Comparison of ENCODE assay signal across 8 cellular contexts in the genomic region with DNA sequence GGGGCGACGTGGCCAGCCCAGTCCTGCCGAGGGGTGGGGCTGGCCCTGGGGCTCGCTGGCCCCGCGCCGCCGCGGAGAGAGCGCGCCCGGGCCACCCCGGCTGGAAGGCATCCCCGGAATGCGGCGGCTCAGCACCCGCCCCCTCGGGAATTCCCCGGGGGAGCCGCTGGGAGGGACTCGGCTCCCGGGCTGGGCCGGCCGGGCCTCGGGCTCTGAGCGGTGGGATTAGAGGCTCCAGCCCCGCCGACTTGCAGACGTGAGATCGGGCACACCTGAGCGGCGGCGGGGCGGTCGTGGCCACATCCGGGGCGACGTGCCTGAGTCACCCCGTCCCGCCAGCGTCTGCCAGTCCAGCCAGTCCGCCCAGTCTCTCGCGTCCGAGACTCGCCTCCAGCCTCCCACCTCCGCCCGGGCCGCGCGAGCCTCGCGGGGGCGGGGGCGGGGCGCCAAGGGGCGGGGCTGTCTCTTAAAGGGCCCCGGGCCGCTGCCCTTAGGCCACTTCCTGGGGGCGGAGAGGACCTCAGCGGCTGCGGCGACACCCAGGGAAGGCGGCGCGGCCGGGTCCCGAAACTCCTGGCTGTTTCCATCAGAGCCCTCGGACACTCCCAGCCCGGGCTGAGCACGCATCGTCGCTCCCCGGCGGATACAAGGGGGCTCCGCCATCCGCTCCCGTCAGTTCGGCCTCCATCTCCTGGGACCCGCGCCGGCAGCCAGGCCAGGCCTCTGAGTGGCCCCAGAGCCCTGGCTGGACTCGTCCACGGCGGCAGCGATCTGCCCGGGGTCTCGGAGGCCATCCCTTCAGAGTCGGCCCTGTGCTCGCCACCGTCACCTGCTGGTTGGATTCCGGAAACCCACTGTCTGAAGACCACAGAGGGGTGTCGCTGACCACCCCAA. TPM values are rescaled to one million over a fixed set of nuclear protein-coding genes. Genes with fewer than 3 reads are reported as not detected.
DNase-seq lines count a peak whose midpoint lies in the region; ATAC-seq and TF ChIP-seq lines count a peak whose summit lies in the region.

Gene KCTD11 (plus strand): TSS at position 498 of the 894 bp plus-strand sequence.

- TF ChIP-seq CTCF in 22Rv1 (IDR thresholded peaks at IDR 0.05): peak; percentile 61

- 1% methylated on average over 76 to 93 of the region's 93 CpGs for WGBS in esophagus, 2 donors

- H3K36me3 ChIP-seq in NT2/D1 (ENCODE audit: insufficient read depth, insufficient read length, low read length) (no peaks in the 10 kb centered on the region), esophagus (ENCODE audit: control insufficient read depth in 2 of 2, insufficient read depth in 2 of 2, low read length in 1 of 2) (peaks cover 0 to 8% of the 10 kb centered on the region in 2 donors), mucosa of stomach (ENCODE audit: control insufficient read depth, insufficient read depth, low read length) (no peaks in the 10 kb centered on the region)

- peak; percentile 55 for ATAC-seq in HG03064 (IDR thresholded peaks at IDR 0.05; ENCODE audit: low read depth, unreplicated experiment)
- ATAC-seq in stimulated activated effector memory CD8-positive, alpha-beta T cell treated with anti-CD3 and anti-CD28 coated beads, Interleukin-12 subunit alpha, Interleukin-12 subunit beta, amount 100 ng/mL, for 72 hours: peak; percentile 75

- no peak for DNase-seq in NT2/D1 (ENCODE audit: low read depth, low spot score)
- DNase-seq in activated T-cell treated with anti-CD3 and anti-CD28 coated beads, Interleukin-2, amount 50 U/mL, for 24 hours: peak; percentile 85
- DNase-seq in stimulated activated effector memory CD8-positive, alpha-beta T cell treated with anti-CD3 and anti-CD28 coated beads, Interleukin-12 subunit alpha, Interleukin-12 subunit beta, amount 100 ng/mL, for 72 hours (ENCODE audit: low spot score in 2 of 2): peak; percentile 82 to 90

- peaks cover 19% of the 10 kb centered on the region for H3K4me1 ChIP-seq in NT2/D1 (ENCODE audit: insufficient read depth, insufficient read length)
- peaks cover 11 to 26% of the 10 kb centered on the region in 2 donors for H3K4me1 ChIP-seq in esophagus (ENCODE audit: control insufficient read depth in 2 of 2, insufficient read depth in 2 of 2, low read length in 1 of 2)
- peaks cover 52% of the 10 kb centered on the region for H3K4me1 ChIP-seq in mucosa of stomach (ENCODE audit: control insufficient read depth, insufficient read depth, low read length)

- no peaks in the 10 kb centered on the region for H3K9me3 ChIP-seq in NT2/D1 (ENCODE audit: insufficient read depth, low read length)
- H3K9me3 ChIP-seq in esophagus (ENCODE audit: control insufficient read depth in 2 of 2, insufficient read depth in 1 of 2, low read depth in 1 of 2, low read length in 1 of 2): no peaks in the 10 kb centered on the region
- H3K9me3 ChIP-seq in mucosa of stomach (ENCODE audit: control insufficient read depth, low read length): no peaks in the 10 kb centered on the region

- peaks cover 49% of the 10 kb centered on the region for H3K36me3 Mint-ChIP-seq in activated T-cell treated with anti-CD3 and anti-CD28 coated beads, Interleukin-2, amount 50 U/mL, for 24 hours (ENCODE audit: low read depth)
- peaks cover 77% of the 10 kb centered on the region for H3K36me3 Mint-ChIP-seq in stimulated activated effector memory CD8-positive, alpha-beta T cell treated with anti-CD3 and anti-CD28 coated beads, Interleukin-12 subunit alpha, Interleukin-12 subunit beta, amount 100 ng/mL, for 72 hours

- peak within 1 kb of the TSS; percentile 80 for H3K4me3 Mint-ChIP-seq in activated T-cell treated with anti-CD3 and anti-CD28 coated beads, Interleukin-2, amount 50 U/mL, for 24 hours
- peak within 1 kb of the TSS; percentile 95 for H3K4me3 Mint-ChIP-seq in stimulated activated effector memory CD8-positive, alpha-beta T cell treated with anti-CD3 and anti-CD28 coated beads, Interleukin-12 subunit alpha, Interleukin-12 subunit beta, amount 100 ng/mL, for 72 hours

- H3K9ac ChIP-seq in NT2/D1 (ENCODE audit: insufficient read length, low read depth): peak within 1 kb of the TSS; percentile 91
- H3K9ac ChIP-seq in mucosa of stomach (ENCODE audit: low read length): peak within 1 kb of the TSS; percentile 93

- peak within 1 kb of the TSS; percentile 81 for H3K4me3 ChIP-seq in NT2/D1 (ENCODE audit: insufficient read length, low read depth)
- H3K4me3 ChIP-seq in esophagus (ENCODE audit: low read depth in 1 of 2, low read length in 2 of 2): peak within 1 kb of the TSS; percentile 79
- H3K4me3 ChIP-seq in mucosa of stomach (ENCODE audit: low read length): peak within 1 kb of the TSS; percentile 74

- H3K9me3 Mint-ChIP-seq in activated T-cell treated with anti-CD3 and anti-CD28 coated beads, Interleukin-2, amount 50 U/mL, for 24 hours: no peaks in the 10 kb centered on the region
- no peaks in the 10 kb centered on the region for H3K9me3 Mint-ChIP-seq in stimulated activated effector memory CD8-positive, alpha-beta T cell treated with anti-CD3 and anti-CD28 coated beads, Interleukin-12 subunit alpha, Interleukin-12 subunit beta, amount 100 ng/mL, for 72 hours

- TF ChIP-seq POLR2A in GM18526 (IDR thresholded peaks at IDR 0.05; ENCODE audit: extremely low read depth, insufficient read length): peak; percentile 25

- peaks cover 52% of the 10 kb centered on the region for H3K4me1 Mint-ChIP-seq in activated T-cell treated with anti-CD3 and anti-CD28 coated beads, Interleukin-2, amount 50 U/mL, for 24 hours (ENCODE audit: low read depth)
- peaks cover 80% of the 10 kb centered on the region for H3K4me1 Mint-ChIP-seq in stimulated activated effector memory CD8-positive, alpha-beta T cell treated with anti-CD3 and anti-CD28 coated beads, Interleukin-12 subunit alpha, Interleukin-12 subunit beta, amount 100 ng/mL, for 72 hours

- H3K27me3 ChIP-seq in NT2/D1 (ENCODE audit: insufficient read depth, insufficient read length) (peaks cover 4% of the 10 kb centered on the region), esophagus (ENCODE audit: control insufficient read depth in 1 of 2, insufficient read depth in 2 of 2, low read length in 2 of 2) (no peaks in the 10 kb centered on the region), mucosa of stomach (ENCODE audit: control insufficient read depth, insufficient read depth, low read length) (peaks cover 9% of the 10 kb centered on the region)

- peak within 1 kb of the TSS; percentile 90 for H3K27ac Mint-ChIP-seq in activated T-cell treated with anti-CD3 and anti-CD28 coated beads, Interleukin-2, amount 50 U/mL, for 24 hours
- peak within 1 kb of the TSS; percentile 96 for H3K27ac Mint-ChIP-seq in stimulated activated effector memory CD8-positive, alpha-beta T cell treated with anti-CD3 and anti-CD28 coated beads, Interleukin-12 subunit alpha, Interleukin-12 subunit beta, amount 100 ng/mL, for 72 hours

- no peaks in the 10 kb centered on the region for H3K27me3 Mint-ChIP-seq in activated T-cell treated with anti-CD3 and anti-CD28 coated beads, Interleukin-2, amount 50 U/mL, for 24 hours

- H3K27ac ChIP-seq in 22Rv1: peak within 1 kb of the TSS; percentile 91
- H3K27ac ChIP-seq in esophagus (ENCODE audit: low read depth in 2 of 2, low read length in 1 of 2): peak within 1 kb of the TSS; percentile 93 to 99

RNA-seq across cellular contexts. Expression of gene KCTD11, which starts in this region (rescaled TPM):
- polyA plus RNA-seq in esophagus: 10 to 100 TPM; 39.3 to 75.9 TPM
